1 cellular context compared by ENCODE assay signal in the genomic region with DNA sequence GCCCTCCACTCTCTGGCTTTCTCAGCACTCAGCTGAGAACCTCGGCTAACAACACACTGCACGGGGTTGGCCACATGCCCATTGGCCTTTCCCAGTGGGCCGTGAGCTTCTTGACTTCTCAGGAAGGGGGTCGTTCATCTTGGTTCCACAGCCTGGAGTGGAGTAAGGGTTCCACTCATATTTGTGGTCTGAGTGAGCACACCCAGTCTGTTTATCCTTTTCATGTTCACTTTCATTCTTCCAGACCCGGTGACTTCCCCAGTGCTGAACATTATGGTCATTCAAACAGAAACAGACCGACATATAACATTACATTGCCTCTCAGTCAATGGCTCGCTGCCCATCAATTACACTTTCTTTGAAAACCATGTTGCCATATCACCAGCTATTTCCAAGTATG.
TF ChIP-seq lines count a peak whose summit lies in the region.

No MANE protein-coding gene starts in this region.

TF ChIP-seq in HepG2, 621 proteins besides CTCF, POLR2A, EP300 and RAD21:
- no peak for TF ChIP-seq ZSCAN21 (CRISPR knock-in tag; IDR thresholded peaks at IDR 0.05; ENCODE audit: borderline replicate concordance)
- TF ChIP-seq RFX1 (IDR thresholded peaks at IDR 0.05), result no peak
- TF ChIP-seq FOXC1 (CRISPR knock-in tag; IDR thresholded peaks at IDR 0.05; ENCODE audit: borderline replicate concordance), result no peak
- TF ChIP-seq, protein P1, sequence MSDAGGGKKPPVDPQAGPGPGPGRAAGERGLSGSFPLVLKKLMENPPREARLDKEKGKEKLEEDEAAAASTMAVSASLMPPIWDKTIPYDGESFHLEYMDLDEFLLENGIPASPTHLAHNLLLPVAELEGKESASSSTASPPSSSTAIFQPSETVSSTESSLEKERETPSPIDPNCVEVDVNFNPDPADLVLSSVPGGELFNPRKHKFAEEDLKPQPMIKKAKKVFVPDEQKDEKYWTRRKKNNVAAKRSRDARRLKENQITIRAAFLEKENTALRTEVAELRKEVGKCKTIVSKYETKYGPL (CRISPR knock-in tag; IDR thresholded peaks at IDR 0.05), result no peak
- TF ChIP-seq, protein P2, sequence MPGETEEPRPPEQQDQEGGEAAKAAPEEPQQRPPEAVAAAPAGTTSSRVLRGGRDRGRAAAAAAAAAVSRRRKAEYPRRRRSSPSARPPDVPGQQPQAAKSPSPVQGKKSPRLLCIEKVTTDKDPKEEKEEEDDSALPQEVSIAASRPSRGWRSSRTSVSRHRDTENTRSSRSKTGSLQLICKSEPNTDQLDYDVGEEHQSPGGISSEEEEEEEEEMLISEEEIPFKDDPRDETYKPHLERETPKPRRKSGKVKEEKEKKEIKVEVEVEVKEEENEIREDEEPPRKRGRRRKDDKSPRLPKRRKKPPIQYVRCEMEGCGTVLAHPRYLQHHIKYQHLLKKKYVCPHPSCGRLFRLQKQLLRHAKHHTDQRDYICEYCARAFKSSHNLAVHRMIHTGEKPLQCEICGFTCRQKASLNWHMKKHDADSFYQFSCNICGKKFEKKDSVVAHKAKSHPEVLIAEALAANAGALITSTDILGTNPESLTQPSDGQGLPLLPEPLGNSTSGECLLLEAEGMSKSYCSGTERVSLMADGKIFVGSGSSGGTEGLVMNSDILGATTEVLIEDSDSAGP (CRISPR knock-in tag; IDR thresholded peaks at IDR 0.05; ENCODE audit: borderline replicate concordance), result no peak
- TF ChIP-seq, protein P3, sequence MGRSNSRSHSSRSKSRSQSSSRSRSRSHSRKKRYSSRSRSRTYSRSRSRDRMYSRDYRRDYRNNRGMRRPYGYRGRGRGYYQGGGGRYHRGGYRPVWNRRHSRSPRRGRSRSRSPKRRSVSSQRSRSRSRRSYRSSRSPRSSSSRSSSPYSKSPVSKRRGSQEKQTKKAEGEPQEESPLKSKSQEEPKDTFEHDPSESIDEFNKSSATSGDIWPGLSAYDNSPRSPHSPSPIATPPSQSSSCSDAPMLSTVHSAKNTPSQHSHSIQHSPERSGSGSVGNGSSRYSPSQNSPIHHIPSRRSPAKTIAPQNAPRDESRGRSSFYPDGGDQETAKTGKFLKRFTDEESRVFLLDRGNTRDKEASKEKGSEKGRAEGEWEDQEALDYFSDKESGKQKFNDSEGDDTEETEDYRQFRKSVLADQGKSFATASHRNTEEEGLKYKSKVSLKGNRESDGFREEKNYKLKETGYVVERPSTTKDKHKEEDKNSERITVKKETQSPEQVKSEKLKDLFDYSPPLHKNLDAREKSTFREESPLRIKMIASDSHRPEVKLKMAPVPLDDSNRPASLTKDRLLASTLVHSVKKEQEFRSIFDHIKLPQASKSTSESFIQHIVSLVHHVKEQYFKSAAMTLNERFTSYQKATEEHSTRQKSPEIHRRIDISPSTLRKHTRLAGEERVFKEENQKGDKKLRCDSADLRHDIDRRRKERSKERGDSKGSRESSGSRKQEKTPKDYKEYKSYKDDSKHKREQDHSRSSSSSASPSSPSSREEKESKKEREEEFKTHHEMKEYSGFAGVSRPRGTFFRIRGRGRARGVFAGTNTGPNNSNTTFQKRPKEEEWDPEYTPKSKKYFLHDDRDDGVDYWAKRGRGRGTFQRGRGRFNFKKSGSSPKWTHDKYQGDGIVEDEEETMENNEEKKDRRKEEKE (IDR thresholded peaks at IDR 0.05), result no peak
- no peak for TF ChIP-seq ZNF850 (CRISPR knock-in tag; conservative IDR thresholded peaks at IDR 0.05)
- TF ChIP-seq ETV6 (CRISPR knock-in tag; conservative IDR thresholded peaks at IDR 0.05), result no peak
- no peak for TF ChIP-seq XRCC5 (optimal IDR thresholded peaks at IDR 0.05; ENCODE audit: low read length)
- TF ChIP-seq ZNF496 (CRISPR knock-in tag; IDR thresholded peaks at IDR 0.05; ENCODE audit: insufficient replicate concordance), result no peak
- no peak for TF ChIP-seq CHCHD3 (CRISPR knock-in tag; IDR thresholded peaks at IDR 0.05)
- no peak for TF ChIP-seq SOX5 (CRISPR knock-in tag; IDR thresholded peaks at IDR 0.05; ENCODE audit: borderline replicate concordance)
- TF ChIP-seq TP53 (CRISPR knock-in tag; conservative IDR thresholded peaks at IDR 0.05), result no peak
- TF ChIP-seq FOXP1 (IDR thresholded peaks at IDR 0.05), result no peak
- no peak for TF ChIP-seq FOXP1 (CRISPR knock-in tag; IDR thresholded peaks at IDR 0.05)
- TF ChIP-seq NCOA2 (CRISPR knock-in tag; IDR thresholded peaks at IDR 0.05), result no peak
TF ChIP-seq in HepG2: peak in this region for 0.
